14 cellular contexts compared by ENCODE assay signal in genomic region chr17:9468532-9468931, GRCh38.
"Had no signal": no experiment of that assay in that cellular context is flagged by ENCODE, and none has a peak within 500 bp of the region (broad histone marks: within the 10 kb centered on the region; RNA-seq: fewer than 3 reads in every experiment).

No MANE protein-coding gene starts in this region.

- H3K27ac Mint-ChIP-seq: activated naive CD8-positive, alpha-beta T cell; endodermal cell had no signal

- H3K27me3 Mint-ChIP-seq: activated naive CD8-positive, alpha-beta T cell; naive thymus-derived CD8-positive, alpha-beta T cell had no signal

- ATAC-seq: mucosa of descending colon; naive thymus-derived CD8-positive, alpha-beta T cell had no signal

- H3K4me3 Mint-ChIP-seq: activated naive CD8-positive, alpha-beta T cell; endodermal cell had no signal

- H3K4me3 ChIP-seq: lung, mucosa of descending colon, stomach, uterus had no signal

- H3K27me3 ChIP-seq: stomach, uterus had no signal

- H3K4me1 ChIP-seq: uterus had no signal

- DNase-seq: activated CD4-positive, alpha-beta T cell treated with anti-CD3 and anti-CD28 coated beads, Interleukin-2, amount 50 U/mL, for 4 hours; activated T-cell treated with anti-CD3 and anti-CD28 coated beads, Interleukin-2, amount 50 U/mL, for 1 hour; dermis blood vessel endothelial cell; endodermal cell; erythroblast; hypothalamus; mucosa of descending colon; naive thymus-derived CD8-positive, alpha-beta T cell; stimulated activated CD4-positive, alpha-beta T cell treated with anti-CD3 and anti-CD28 coated beads, Interleukin-15, amount 100 ng/mL, for 24 hours; stimulated activated CD4-positive, alpha-beta T cell treated with anti-CD3 and anti-CD28 coated beads, Interleukin-4, amount 100 ng/mL, for 24 hours; stomach; uterus had no signal

- H3K9me3 ChIP-seq: mucosa of descending colon, stomach, uterus had no signal

- H3K9me3 Mint-ChIP-seq: endodermal cell had no signal

- H3K27ac ChIP-seq: stomach, uterus had no signal

- H3K36me3 ChIP-seq: stomach, uterus had no signal
